Comparison of ENCODE assay signal across 8 cellular contexts in the genomic region with DNA sequence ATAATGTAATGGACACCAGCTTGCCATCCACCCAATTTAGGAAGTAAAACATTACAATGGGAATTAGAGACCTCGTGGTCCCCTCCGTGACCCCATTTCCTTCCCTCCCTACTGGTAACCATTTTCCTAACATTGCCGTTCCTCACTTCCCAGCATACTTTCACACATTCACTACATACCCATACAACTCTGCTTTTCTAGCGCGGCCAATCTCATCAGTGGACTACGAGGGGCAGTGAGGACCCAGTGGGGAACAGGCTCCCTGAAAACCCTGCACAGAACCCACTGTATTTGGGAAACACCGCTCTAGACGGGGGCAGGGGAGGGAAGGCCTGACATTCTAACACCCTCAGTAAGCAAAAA. TPM values are rescaled to one million over a fixed set of nuclear protein-coding genes. Genes with fewer than 3 reads are reported as not detected.
A peak's percentile ranks its signal among the peaks of the same experiment; 100 is the strongest.
DNase-seq lines count a peak whose midpoint lies in the region; ATAC-seq and TF ChIP-seq lines count a peak whose summit lies in the region.

No MANE protein-coding gene starts in this region.

- peaks cover 46% of the 10 kb centered on the region for H3K36me3 Mint-ChIP-seq in activated T-cell treated with anti-CD3 and anti-CD28 coated beads, Interleukin-2, amount 50 U/mL, for 24 hours (ENCODE audit: low read depth)

- TF ChIP-seq CTCF in astrocyte of the cerebellum (IDR thresholded peaks at IDR 0.05; ENCODE audit: low read depth, low read length, missing control alignments) (no peak), testis (IDR thresholded peaks at IDR 0.05) (no peak)

- H3K4me1 ChIP-seq in testis, result peaks cover 6% of the 10 kb centered on the region

- 4 to 5% methylated on average over 8 of the region's 8 CpGs for WGBS in testis, 2 donors

- in situ Hi-C loops in astrocyte of the cerebellum (cut with HindIII; ENCODE audit: low sequenced_read_pairs), result no loop called here

- peak overlapping the region; percentile 82 to 87 for H3K27ac ChIP-seq in testis

- DNase-seq in activated T-cell treated with anti-CD3 and anti-CD28 coated beads, Interleukin-2, amount 50 U/mL, for 24 hours, result no peak
- DNase-seq in activated T-cell treated with anti-CD3 and anti-CD28 coated beads, Interleukin-2, amount 50 U/mL, for 1 hour, result no peak
- DNase-seq in astrocyte of the cerebellum (ENCODE audit: low read depth) (no peak), kidney tubule cell (ENCODE audit: low spot score) (peak; percentile 20), testis (no peak), NCI-H1436 treated with DMSO at 0.1 percent for 48 hours (lab: John Stamatoyannopoulos, UW) (no peak), NCI-H526 treated with DMSO at 0.1 percent for 48 hours (lab: John Stamatoyannopoulos, UW) (no peak)

- peak overlapping the region; percentile 86 for H3K4me3 Mint-ChIP-seq in activated T-cell treated with anti-CD3 and anti-CD28 coated beads, Interleukin-2, amount 50 U/mL, for 24 hours

- H3K9me3 Mint-ChIP-seq in activated T-cell treated with anti-CD3 and anti-CD28 coated beads, Interleukin-2, amount 50 U/mL, for 24 hours, result no peaks in the 10 kb centered on the region

- peaks cover 65% of the 10 kb centered on the region for H3K4me1 Mint-ChIP-seq in activated T-cell treated with anti-CD3 and anti-CD28 coated beads, Interleukin-2, amount 50 U/mL, for 24 hours (ENCODE audit: low read depth)

- H3K4me3 ChIP-seq in astrocyte of the cerebellum (ENCODE audit: low read depth, low read length), result peak overlapping the region; percentile 68
- H3K4me3 ChIP-seq in testis, result peak overlapping the region; percentile 65 to 83

- no peaks in the 10 kb centered on the region for H3K27me3 Mint-ChIP-seq in activated T-cell treated with anti-CD3 and anti-CD28 coated beads, Interleukin-2, amount 50 U/mL, for 24 hours

- H3K36me3 ChIP-seq in testis (ENCODE audit: low read depth, missing control alignments), result no peaks in the 10 kb centered on the region

- intact Hi-C loops in testis (cut with DNase I; ENCODE audit: low total_unique reads), result no loop called here

- H3K9me3 ChIP-seq in testis, result no peaks in the 10 kb centered on the region

- peak; percentile 4 for ATAC-seq in HG03520 (IDR thresholded peaks at IDR 0.05; ENCODE audit: unreplicated experiment)

- H3K27ac Mint-ChIP-seq in activated T-cell treated with anti-CD3 and anti-CD28 coated beads, Interleukin-2, amount 50 U/mL, for 24 hours, result peak overlapping the region; percentile 92

- H3K27me3 ChIP-seq in testis, result no peaks in the 10 kb centered on the region

- TF ChIP-seq POLR2A in testis (IDR thresholded peaks at IDR 0.05), result no peak

RNA-seq across cellular contexts. Expression of gene ENOSF1, which starts 1.1 kb away (rescaled TPM):
- total RNA-seq in testis, result 100 to 1,000 TPM in 1 of 2 donors, 10 to 100 TPM in 1; 88.5 to 119 TPM
- 29.2 TPM for polyA plus RNA-seq in testis (ENCODE audit: insufficient read depth, low read depth, low replicate concordance)

RNA-seq across cellular contexts. Expression of gene TYMS, which starts 53.9 kb away (rescaled TPM):
- 10 to 100 TPM; 22.7 to 24.4 TPM for total RNA-seq in testis
- polyA plus RNA-seq in testis (ENCODE audit: insufficient read depth, low read depth, low replicate concordance), result 136 TPM
